Comparison of ENCODE assay signal across 8 cellular contexts in the genomic region with DNA sequence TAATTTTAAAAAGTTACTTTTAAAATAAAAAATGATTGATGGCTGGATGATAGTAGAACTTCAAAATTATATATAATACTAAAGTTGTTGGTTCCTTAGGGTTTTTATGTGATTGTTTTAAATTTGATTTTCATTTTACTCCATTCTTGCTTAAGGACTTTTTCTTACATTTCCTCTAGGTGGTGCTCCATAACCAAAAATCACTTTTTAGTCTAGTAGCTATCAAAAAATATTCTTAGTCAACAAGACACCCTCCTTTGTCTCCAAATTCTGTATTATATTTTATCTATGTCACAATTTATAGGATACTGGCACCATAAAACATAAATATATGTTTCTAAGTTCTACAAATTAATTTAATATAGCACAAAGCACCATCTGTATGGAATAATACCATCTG.
DNase-seq lines count a peak whose midpoint lies in the region; ATAC-seq and TF ChIP-seq lines count a peak whose summit lies in the region.

No MANE protein-coding gene starts in this region.

- no peaks in the 10 kb centered on the region for H3K36me3 Mint-ChIP-seq in naive B cell

- no peak overlapping the region for H3K4me3 Mint-ChIP-seq in naive B cell

- no peak overlapping the region for H3K27ac Mint-ChIP-seq in naive B cell

- ATAC-seq in naive B cell (ENCODE audit: low read depth in 2 of 2), result no peak

- peak; percentile 4 for TF ChIP-seq CTCF in NB4 (IDR thresholded peaks at IDR 0.05; ENCODE audit: low read depth, low read length)
- TF ChIP-seq CTCF in cardiac fibroblast (IDR thresholded peaks at IDR 0.05; ENCODE audit: low read depth, low read length), result peak; percentile 31

- H3K4me1 Mint-ChIP-seq in naive B cell, result no peaks in the 10 kb centered on the region

- peak; percentile 11 for DNase-seq in NOMO-1 treated with DMSO at 0.1 percent for 48 hours (lab: John Stamatoyannopoulos, UW; ENCODE audit: unreplicated experiment)
- no peak for DNase-seq in NOMO-1 treated with dmso at 0.1 percent for 144 hours (lab: John Stamatoyannopoulos, UW; ENCODE audit: unreplicated experiment)
- DNase-seq in NB4 (ENCODE audit: low read depth), result peak; percentile 51
- peak; percentile 51 to 57 for DNase-seq in cardiac fibroblast (ENCODE audit: low read depth in 2 of 2)
- peak; percentile 3 for DNase-seq in naive B cell
- DNase-seq in activated CD8-positive, alpha-beta memory T cell treated with anti-CD3 and anti-CD28 coated beads, Interleukin-2, amount 50 U/mL, for 4 hours, result no peak
- no peak for DNase-seq in NCI-H226
- no peak for DNase-seq in NCI-H187 treated with DMSO at 0.1 percent for 48 hours (lab: John Stamatoyannopoulos, UW)

- H3K27me3 Mint-ChIP-seq in naive B cell, result peaks cover 0 to 9% (median 0%) of the 10 kb centered on the region in 3 donors

- no peaks in the 10 kb centered on the region for H3K9me3 Mint-ChIP-seq in naive B cell

- no peak for TF ChIP-seq POLR2A in NB4 (IDR thresholded peaks at IDR 0.05; ENCODE audit: extremely low read depth, insufficient read length)

- H3K4me3 ChIP-seq in NB4 (ENCODE audit: low read depth, low read length), result no peak overlapping the region
- H3K4me3 ChIP-seq in cardiac fibroblast (replicated peaks in 1 of 2; ENCODE audit: low read depth in 2 of 2, low read length in 2 of 2), result no peak overlapping the region

Comparison
In these comparisons a context has a peak if more than half of its experiments do, and no peak if none do; other contexts are left out.
1. DNase-seq: peak in NOMO-1 treated with DMSO at 0.1 percent for 48 hours (single experiment), NB4 (single experiment), cardiac fibroblast (2 of 2) and naive B cell (single experiment); none in NOMO-1 treated with dmso at 0.1 percent for 144 hours (single experiment), activated CD8-positive, alpha-beta memory T cell treated with anti-CD3 and anti-CD28 coated beads, Interleukin-2, amount 50 U/mL, for 4 hours (single experiment), NCI-H226 (single experiment) and NCI-H187 treated with DMSO at 0.1 percent for 48 hours (single experiment).